ENCODE assay signal across 16 cellular contexts in genomic region chr17:67492824-67493490, GRCh38.
DNase-seq lines count a peak whose midpoint lies in the region; ATAC-seq and TF ChIP-seq lines count a peak whose summit lies in the region.
"Had no signal": no experiment of that assay in that cellular context is flagged by ENCODE, and none has a peak within 500 bp of the region (broad histone marks: within the 10 kb centered on the region; RNA-seq: fewer than 3 reads in every experiment).

No MANE protein-coding gene starts in this region.

- no peak for TF ChIP-seq CTCF in Caco-2 (IDR thresholded peaks at IDR 0.05; ENCODE audit: insufficient read depth in 1 of 2, low read depth in 1 of 2, low read length in 1 of 2, severe bottlenecking in 1 of 2, unreplicated experiment in 1 of 2)

- POLR2A ChIA-PET in Caco-2 (lab: Charles Lee) = no interaction called here

- CTCF ChIA-PET in Caco-2 (lab: Charles Lee) = no interaction called here

- H3K9me3 ChIP-seq in MG63 = no peaks in the 10 kb centered on the region
- H3K9me3 ChIP-seq in endocrine pancreas (ENCODE audit: control insufficient read depth, low read length) = no peaks in the 10 kb centered on the region
- no peaks in the 10 kb centered on the region for H3K9me3 ChIP-seq in Caco-2
- H3K9me3 ChIP-seq: lower lobe of right lung, upper lobe of left lung had no signal

- H3K4me3 ChIP-seq in MG63 = peak overlapping the region; percentile 12
- H3K4me3 ChIP-seq in endocrine pancreas (ENCODE audit: control insufficient read depth, insufficient read depth, low read length) = peak overlapping the region; percentile 45
- no peak overlapping the region for H3K4me3 ChIP-seq in Caco-2 (ENCODE audit: low read depth, low read length)
- H3K4me3 ChIP-seq: lower lobe of right lung, upper lobe of left lung had no signal

- intact Hi-C loops in Caco-2 (cut with micrococcal nuclease; ENCODE audit: unreplicated experiment) = no loop called here

- peak overlapping the region; percentile 70 for H3K4me3 Mint-ChIP-seq in natural killer cell treated with Interleukin-12 subunit alpha and Interleukin-12 subunit beta and Interleukin-15 and Interleukin-18, amount 100 ng/mL, for 72 hours
- no peak overlapping the region for H3K4me3 Mint-ChIP-seq in Caco-2 (ENCODE audit: unreplicated experiment)

- BruUV-seq in Caco-2 (replicated peaks; lab: Mats Ljungman, UMichigan) = no TSS peak

- DNase-seq in Ammon's horn (ENCODE audit: low spot score) (peak; percentile 36), MG63 (no peak), Caco-2 (no peak)
- no peak for DNase-seq in natural killer cell treated with Interleukin-12 subunit alpha and Interleukin-12 subunit beta and Interleukin-15 and Interleukin-18, amount 100 ng/mL, for 72 hours (ENCODE audit: low spot score)
- no peak for DNase-seq in activated CD4-positive, CD25-positive, alpha-beta regulatory T cell treated with anti-CD3 and anti-CD28 coated beads, Interleukin-2, amount 50 U/mL, for 72 hours
- DNase-seq: activated T-cell treated with anti-CD3 and anti-CD28 coated beads for 4 hours, aorta, lower lobe of right lung, NCI-H1417, NCI-H446, PC-3, upper lobe of left lung had no signal

- H3K9ac ChIP-seq in endocrine pancreas (ENCODE audit: control insufficient read depth, insufficient read depth, low read length) = no peak overlapping the region

- H3K36me3 ChIP-seq in MG63 = no peaks in the 10 kb centered on the region
- H3K36me3 ChIP-seq in endocrine pancreas (ENCODE audit: control insufficient read depth, insufficient read depth, low read length) = no peaks in the 10 kb centered on the region
- H3K36me3 ChIP-seq in Caco-2 (ENCODE audit: control insufficient read depth, insufficient read depth, low read length) = no peaks in the 10 kb centered on the region
- H3K36me3 ChIP-seq: lower lobe of right lung, upper lobe of left lung had no signal

- peak overlapping the region in 1 of 2 donors; percentile 40 for H3K27ac Mint-ChIP-seq in natural killer cell treated with Interleukin-12 subunit alpha and Interleukin-12 subunit beta and Interleukin-15 and Interleukin-18, amount 100 ng/mL, for 72 hours
- H3K27ac Mint-ChIP-seq in Caco-2 (ENCODE audit: unreplicated experiment) = no peak overlapping the region

- no peaks in the 10 kb centered on the region for H3K9me3 Mint-ChIP-seq in natural killer cell treated with Interleukin-12 subunit alpha and Interleukin-12 subunit beta and Interleukin-15 and Interleukin-18, amount 100 ng/mL, for 72 hours
- no peaks in the 10 kb centered on the region for H3K9me3 Mint-ChIP-seq in Caco-2 (ENCODE audit: unreplicated experiment)

- no peaks in the 10 kb centered on the region for H3K36me3 Mint-ChIP-seq in natural killer cell treated with Interleukin-12 subunit alpha and Interleukin-12 subunit beta and Interleukin-15 and Interleukin-18, amount 100 ng/mL, for 72 hours
- H3K36me3 Mint-ChIP-seq in Caco-2 (ENCODE audit: insufficient read depth, unreplicated experiment) = no peaks in the 10 kb centered on the region

- H3K27me3 Mint-ChIP-seq in natural killer cell treated with Interleukin-12 subunit alpha and Interleukin-12 subunit beta and Interleukin-15 and Interleukin-18, amount 100 ng/mL, for 72 hours = no peaks in the 10 kb centered on the region
- no peaks in the 10 kb centered on the region for H3K27me3 Mint-ChIP-seq in Caco-2 (ENCODE audit: insufficient read depth, unreplicated experiment)

- peaks cover 52 to 55% of the 10 kb centered on the region in 2 donors for H3K4me1 Mint-ChIP-seq in natural killer cell treated with Interleukin-12 subunit alpha and Interleukin-12 subunit beta and Interleukin-15 and Interleukin-18, amount 100 ng/mL, for 72 hours (ENCODE audit: low read depth in 2 of 2)
- no peaks in the 10 kb centered on the region for H3K4me1 Mint-ChIP-seq in Caco-2 (ENCODE audit: low read depth, unreplicated experiment)

- H3K27me3 ChIP-seq in MG63 (peaks cover 7% of the 10 kb centered on the region), endocrine pancreas (ENCODE audit: control insufficient read depth, insufficient read depth, low read length) (no peaks in the 10 kb centered on the region), Caco-2 (replicated peaks; ENCODE audit: control insufficient read depth, insufficient read depth, low read length) (no peaks in the 10 kb centered on the region)
- H3K27me3 ChIP-seq: upper lobe of left lung had no signal

- H3K4me1 ChIP-seq in endocrine pancreas (ENCODE audit: control insufficient read depth, insufficient read depth, low read length) = peaks cover 4% of the 10 kb centered on the region
- H3K4me1 ChIP-seq in Caco-2 = no peaks in the 10 kb centered on the region

- no peak for ATAC-seq in natural killer cell treated with Interleukin-12 subunit alpha and Interleukin-12 subunit beta and Interleukin-15 and Interleukin-18, amount 100 ng/mL, for 72 hours
- no peak for ATAC-seq in HG03097 (IDR thresholded peaks at IDR 0.05; ENCODE audit: low FRiP score, unreplicated experiment)
- ATAC-seq in GM21447 (IDR thresholded peaks at IDR 0.05; ENCODE audit: unreplicated experiment) = no peak
- ATAC-seq: activated CD4-positive, CD25-positive, alpha-beta regulatory T cell treated with anti-CD3 and anti-CD28 coated beads, Interleukin-2, amount 50 U/mL, for 24 hours; lower lobe of right lung; PC-3 had no signal
